ENCODE assay signal across 23 cellular contexts in genomic region chr20:50340586-50340985, GRCh38.
DNase-seq lines count a peak whose midpoint lies in the region; ATAC-seq and TF ChIP-seq lines count a peak whose summit lies in the region.
"Had no signal": no experiment of that assay in that cellular context is flagged by ENCODE, and none has a peak within 500 bp of the region (broad histone marks: within the 10 kb centered on the region; RNA-seq: fewer than 3 reads in every experiment).

No MANE protein-coding gene starts in this region.

- H3K36me3 ChIP-seq in IMR-90 (ENCODE audit: control insufficient read depth, insufficient read depth, low read length), result no peaks in the 10 kb centered on the region
- H3K36me3 ChIP-seq in sigmoid colon, result no peaks in the 10 kb centered on the region
- H3K36me3 ChIP-seq in neural progenitor cell, result no peaks in the 10 kb centered on the region
- no peaks in the 10 kb centered on the region for H3K36me3 ChIP-seq in CD4-positive, alpha-beta memory T cell (ENCODE audit: insufficient read depth, low read length)
- H3K36me3 ChIP-seq: brain microvascular endothelial cell, Peyer's patch, upper lobe of left lung had no signal

- peaks cover 3% of the 10 kb centered on the region for H3F3A ChIP-seq in neural progenitor cell (ENCODE audit: low read depth)

- H3K9me3 ChIP-seq in IMR-90 (ENCODE audit: control insufficient read depth, insufficient read depth, low read length) (no peaks in the 10 kb centered on the region), sigmoid colon (no peaks in the 10 kb centered on the region), neural progenitor cell (ENCODE audit: low read depth) (no peaks in the 10 kb centered on the region)
- H3K9me3 ChIP-seq in CD4-positive, alpha-beta memory T cell (ENCODE audit: control insufficient read depth in 1 of 2, low read length in 2 of 2), result no peaks in the 10 kb centered on the region
- H3K9me3 ChIP-seq: Peyer's patch, upper lobe of left lung had no signal

- H2BK120ac ChIP-seq in IMR-90 (ENCODE audit: low read depth, low read length), result peak overlapping the region; percentile 93; the same call in 1 of the 2 replicates

- WGBS in IMR-90 (ENCODE audit: extremely low coverage in 2 of 2, insufficient read length in 1 of 2), 2 experiments, result 100% methylated on average over 1 of the region's 7 CpGs; no CpG with 5 or more reads in 1 of the 2 experiments
- 92 to 95% methylated on average over 7 of the region's 7 CpGs for WGBS in sigmoid colon, 2 donors

- ATAC-seq in activated CD4-positive, alpha-beta T cell treated with anti-CD3 and anti-CD28 coated beads for 36 hours, result no peak
- no peak for ATAC-seq in IMR-90 (ENCODE audit: low read depth)
- ATAC-seq: esophagus mucosa; stimulated activated naive B cell treated with anti-CD40 and anti-IgM and Interleukin-4, amounts not matched to agents 10 μg/mL and 1 μg/mL and 100 μg/mL, for 72 hours had no signal

- H2AK9ac ChIP-seq in IMR-90 (replicated peaks; ENCODE audit: low read depth, low read length, poor library complexity), result no peak overlapping the region

- H3K9me3 Mint-ChIP-seq in activated CD4-positive, alpha-beta T cell treated with anti-CD3 and anti-CD28 coated beads for 36 hours (ENCODE audit: low read depth), result no peaks in the 10 kb centered on the region
- H3K9me3 Mint-ChIP-seq in activated naive CD8-positive, alpha-beta T cell treated with anti-CD3 and anti-CD28 coated beads for 36 hours, result no peaks in the 10 kb centered on the region
- no peaks in the 10 kb centered on the region for H3K9me3 Mint-ChIP-seq in neural progenitor cell
- no peaks in the 10 kb centered on the region for H3K9me3 Mint-ChIP-seq in CD4-positive, alpha-beta memory T cell
- H3K9me3 Mint-ChIP-seq: stimulated activated naive B cell treated with anti-CD40 and anti-IgM and Interleukin-4, amounts not matched to agents 10 μg/mL and 1 μg/mL and 100 μg/mL, for 72 hours had no signal

- no peaks in the 10 kb centered on the region for H3K27me3 ChIP-seq in IMR-90 (ENCODE audit: control insufficient read depth, insufficient read depth, low read length)
- no peaks in the 10 kb centered on the region for H3K27me3 ChIP-seq in sigmoid colon
- no peaks in the 10 kb centered on the region for H3K27me3 ChIP-seq in neural progenitor cell
- no peaks in the 10 kb centered on the region for H3K27me3 ChIP-seq in CD4-positive, alpha-beta memory T cell (ENCODE audit: insufficient read depth, low read length)
- H3K27me3 ChIP-seq: brain microvascular endothelial cell, dorsolateral prefrontal cortex, Peyer's patch, upper lobe of left lung had no signal

- H2AFZ ChIP-seq in IMR-90 (replicated peaks; ENCODE audit: low read length, poor library complexity) (no peak overlapping the region), neural progenitor cell (replicated peaks) (no peak overlapping the region)

- no peak for TF ChIP-seq RAD21 in IMR-90 (IDR thresholded peaks at IDR 0.05; ENCODE audit: low read length)

- H3K4ac ChIP-seq in IMR-90 (ENCODE audit: low read depth, low read length), result peak overlapping the region; percentile 11; the same call in 1 of the 2 replicates

- H3K27ac Mint-ChIP-seq in activated CD4-positive, alpha-beta T cell treated with anti-CD3 and anti-CD28 coated beads for 36 hours, result peak overlapping the region; percentile 97
- peak overlapping the region; percentile 97 for H3K27ac Mint-ChIP-seq in activated naive CD8-positive, alpha-beta T cell treated with anti-CD3 and anti-CD28 coated beads for 36 hours
- no peak overlapping the region for H3K27ac Mint-ChIP-seq in neural progenitor cell
- H3K27ac Mint-ChIP-seq in CD4-positive, alpha-beta memory T cell, result peak overlapping the region in 3 of 7 donors; percentile 13 to 82 (median 39)
- H3K27ac Mint-ChIP-seq: stimulated activated naive B cell treated with anti-CD40 and anti-IgM and Interleukin-4, amounts not matched to agents 10 μg/mL and 1 μg/mL and 100 μg/mL, for 72 hours had no signal

- H3K79me2 ChIP-seq in neural progenitor cell (ENCODE audit: low read depth), result no peaks in the 10 kb centered on the region

- no peak overlapping the region for H3K14ac ChIP-seq in IMR-90 (replicated peaks; ENCODE audit: low read depth, low read length)

- no peak overlapping the region for H3K23ac ChIP-seq in IMR-90 (ENCODE audit: low read depth, low read length)

- peaks cover 0 to 3% of the 10 kb centered on the region in 2 experiments; a peak in 2 of 4 replicates for H3K79me1 ChIP-seq in IMR-90 (ENCODE audit: low read depth in 1 of 2, low read length in 2 of 2)

- H4K8ac ChIP-seq in IMR-90 (ENCODE audit: low read depth in 2 of 2, low read length in 2 of 2), result no peak overlapping the region

- H3K4me1 ChIP-seq in IMR-90 (ENCODE audit: control insufficient read depth, insufficient read depth, low read length), result peaks cover 15% of the 10 kb centered on the region
- H3K4me1 ChIP-seq in sigmoid colon, result peaks cover 0 to 11% (median 2%) of the 10 kb centered on the region in 4 donors
- H3K4me1 ChIP-seq in neural progenitor cell, result peaks cover 9% of the 10 kb centered on the region
- peaks cover 32% of the 10 kb centered on the region for H3K4me1 ChIP-seq in CD4-positive, alpha-beta memory T cell (ENCODE audit: insufficient read depth, low read length)

- no peak overlapping the region for H2BK5ac ChIP-seq in IMR-90 (ENCODE audit: low read depth, low read length, poor library complexity, severe bottlenecking)

- CTCF ChIA-PET in activated CD4-positive, alpha-beta T cell treated with anti-CD3 and anti-CD28 coated beads for 36 hours (lab: Charles Lee), result interaction anchor here (0.7 kb wide), 1 partner anchor 50 kb away, joined by 3 read pairs; no protein-coding TSS in a partner anchor
- CTCF ChIA-PET in IMR-90 (lab: Yijun Ruan, JAX), result no interaction called here
- CTCF ChIA-PET in CD4-positive, alpha-beta memory T cell (lab: Charles Lee; ENCODE audit: partially characterized antibody), result no interaction called here

- peak overlapping the region; percentile 64; the same call in 1 of the 2 replicates for H2BK20ac ChIP-seq in IMR-90 (ENCODE audit: low read depth, low read length)

- H3K18ac ChIP-seq in IMR-90 (ENCODE audit: low read depth, low read length), result no peak overlapping the region

- H3K36me3 Mint-ChIP-seq in activated CD4-positive, alpha-beta T cell treated with anti-CD3 and anti-CD28 coated beads for 36 hours (ENCODE audit: low read depth), result no peaks in the 10 kb centered on the region
- no peaks in the 10 kb centered on the region for H3K36me3 Mint-ChIP-seq in activated naive CD8-positive, alpha-beta T cell treated with anti-CD3 and anti-CD28 coated beads for 36 hours
- H3K36me3 Mint-ChIP-seq in neural progenitor cell, result no peaks in the 10 kb centered on the region
- H3K36me3 Mint-ChIP-seq in CD4-positive, alpha-beta memory T cell, result no peaks in the 10 kb centered on the region
- H3K36me3 Mint-ChIP-seq: stimulated activated naive B cell treated with anti-CD40 and anti-IgM and Interleukin-4, amounts not matched to agents 10 μg/mL and 1 μg/mL and 100 μg/mL, for 72 hours had no signal

- in situ Hi-C loops in IMR-90 (cut with MboI; ENCODE audit: low sequenced_read_pairs), result no loop called here

- H2AK5ac ChIP-seq in IMR-90 (ENCODE audit: low read depth, low read length), result peak overlapping the region; percentile 96; the same call in 1 of the 2 replicates

- H3K27ac ChIP-seq in IMR-90 (ENCODE audit: insufficient read depth, low read length) (no peak overlapping the region), sigmoid colon (no peak overlapping the region), neural progenitor cell (no peak overlapping the region)
- H3K27ac ChIP-seq in CD4-positive, alpha-beta memory T cell (ENCODE audit: low read depth, low read length), result no peak overlapping the region
- H3K27ac ChIP-seq: brain microvascular endothelial cell, C4-2B, KMS-11, SK-N-MC had no signal

- no peak overlapping the region for H3K4me2 ChIP-seq in IMR-90 (ENCODE audit: low read depth, low read length)
- no peak overlapping the region for H3K4me2 ChIP-seq in neural progenitor cell

- H4K5ac ChIP-seq in IMR-90 (ENCODE audit: low read depth, low read length), result 0 out of 2 replicates have a peak overlapping the region, but pooled peaks have one; percentile 27

- H3K4me3 ChIP-seq in IMR-90 (ENCODE audit: insufficient read depth, low read depth, low read length) (no peak overlapping the region), sigmoid colon (no peak overlapping the region), neural progenitor cell (no peak overlapping the region)
- no peak overlapping the region for H3K4me3 ChIP-seq in CD4-positive, alpha-beta memory T cell (ENCODE audit: low read length in 2 of 2)
- H3K4me3 ChIP-seq: dorsolateral prefrontal cortex, Peyer's patch, SK-N-MC, upper lobe of left lung had no signal

- H3K27me3 Mint-ChIP-seq in activated CD4-positive, alpha-beta T cell treated with anti-CD3 and anti-CD28 coated beads for 36 hours, result no peaks in the 10 kb centered on the region
- no peaks in the 10 kb centered on the region for H3K27me3 Mint-ChIP-seq in activated naive CD8-positive, alpha-beta T cell treated with anti-CD3 and anti-CD28 coated beads for 36 hours
- peaks cover 3% of the 10 kb centered on the region for H3K27me3 Mint-ChIP-seq in neural progenitor cell (ENCODE audit: insufficient read depth, low read depth)
- H3K27me3 Mint-ChIP-seq in CD4-positive, alpha-beta memory T cell, result no peaks in the 10 kb centered on the region
- H3K27me3 Mint-ChIP-seq: progenitor cell of endocrine pancreas had no signal

- DNase-seq in activated CD4-positive, alpha-beta T cell treated with anti-CD3 and anti-CD28 coated beads for 36 hours, result no peak
- DNase-seq in activated CD4-positive, alpha-beta T cell treated with anti-CD3 and anti-CD28 coated beads, Interleukin-2, amount 50 U/mL, for 4 hours, result no peak
- DNase-seq in IMR-90 (no peak), sigmoid colon (peak; percentile 53), neural progenitor cell (ENCODE audit: low spot score) (no peak), NK-92 (lab: John Stamatoyannopoulos, UW; ENCODE audit: unreplicated experiment) (no peak)
- no peak for DNase-seq in activated naive CD8-positive, alpha-beta T cell treated with anti-CD3 and anti-CD28 coated beads for 36 hours
- DNase-seq in CD4-positive, alpha-beta memory T cell, result no peak
- DNase-seq: activated CD8-positive, alpha-beta memory T cell treated with anti-CD3 and anti-CD28 coated beads for 24 hours; activated gamma-delta T cell treated with Interleukin-2 at 50 U/mL for 16 hours; brain microvascular endothelial cell; glutamatergic neuron; NCI-H1436 treated with DMSO at 0.1 percent for 48 hours; NCI-H82; Peyer's patch; stimulated activated naive B cell treated with anti-CD40 and anti-IgM and Interleukin-4, amounts not matched to agents 10 μg/mL and 1 μg/mL and 100 μg/mL, for 72 hours had no signal

- intact Hi-C loops in activated CD4-positive, alpha-beta T cell treated with anti-CD3 and anti-CD28 coated beads for 36 hours (cut with DNase I, micrococcal nuclease), result no loop called here
- intact Hi-C loops in IMR-90 (cut with micrococcal nuclease), result no loop called here
- intact Hi-C loops in sigmoid colon (cut with DNase I), result no loop called here
- intact Hi-C loops in CD4-positive, alpha-beta memory T cell (cut with micrococcal nuclease), result no loop called here

- no peak overlapping the region for H4K91ac ChIP-seq in IMR-90 (ENCODE audit: insufficient read depth, low read depth, low read length)

- no TSS peak for BruUV-seq in IMR-90 (replicated peaks; lab: Mats Ljungman, UMichigan)

- peak overlapping the region; percentile 55 for H3K4me3 Mint-ChIP-seq in activated CD4-positive, alpha-beta T cell treated with anti-CD3 and anti-CD28 coated beads for 36 hours
- H3K4me3 Mint-ChIP-seq in activated naive CD8-positive, alpha-beta T cell treated with anti-CD3 and anti-CD28 coated beads for 36 hours, result no peak overlapping the region
- no peak overlapping the region for H3K4me3 Mint-ChIP-seq in neural progenitor cell
- H3K4me3 Mint-ChIP-seq in CD4-positive, alpha-beta memory T cell, result peak overlapping the region in 2 of 8 donors; percentile 69

- peaks cover 15% of the 10 kb centered on the region for H3K9me1 ChIP-seq in IMR-90 (ENCODE audit: insufficient read depth, low read length)

- POLR2A ChIA-PET in activated CD4-positive, alpha-beta T cell treated with anti-CD3 and anti-CD28 coated beads for 36 hours (lab: Charles Lee), result interaction anchor here (1.6 kb wide), 1 partner anchor 9 kb away, joined by 14 read pairs; no protein-coding TSS in a partner anchor
- POLR2A ChIA-PET in IMR-90 (lab: Charles Lee; ENCODE audit: unreplicated experiment), result no interaction called here
- POLR2A ChIA-PET in CD4-positive, alpha-beta memory T cell (lab: Charles Lee; ENCODE audit: partially characterized antibody), result no interaction called here

- H2BK15ac ChIP-seq in IMR-90 (ENCODE audit: low read depth, low read length), result no peak overlapping the region; the same call in 2 of the 3 replicates

- peaks cover 59% of the 10 kb centered on the region for H3K4me1 Mint-ChIP-seq in activated CD4-positive, alpha-beta T cell treated with anti-CD3 and anti-CD28 coated beads for 36 hours
- H3K4me1 Mint-ChIP-seq in activated naive CD8-positive, alpha-beta T cell treated with anti-CD3 and anti-CD28 coated beads for 36 hours, result peaks cover 34% of the 10 kb centered on the region
- H3K4me1 Mint-ChIP-seq in neural progenitor cell, result peaks cover 11% of the 10 kb centered on the region
- peaks cover 20 to 40% (median 24%) of the 10 kb centered on the region in 4 donors for H3K4me1 Mint-ChIP-seq in CD4-positive, alpha-beta memory T cell

- no peak for TF ChIP-seq EP300 in sigmoid colon (IDR thresholded peaks at IDR 0.05)

- H4K20me1 ChIP-seq in IMR-90 (ENCODE audit: insufficient read depth, low read length) (no peaks in the 10 kb centered on the region), neural progenitor cell (ENCODE audit: low read depth) (no peaks in the 10 kb centered on the region)

- no peak overlapping the region for H3K56ac ChIP-seq in IMR-90 (ENCODE audit: extremely low read depth, insufficient read depth, low read length)

- dilution Hi-C loops in IMR-90 (cut with HindIII; ENCODE audit: low sequenced_read_pairs, unreplicated experiment), result no loop called here

- TF ChIP-seq POLR2A in IMR-90 (IDR thresholded peaks at IDR 0.05; ENCODE audit: low read depth, low read length), result no peak
- no peak for TF ChIP-seq POLR2A in sigmoid colon (IDR thresholded peaks at IDR 0.05)

- TF ChIP-seq CTCF in IMR-90 (conservative IDR thresholded peaks at IDR 0.05; ENCODE audit: low read depth, low read length), result no peak
- no peak for TF ChIP-seq CTCF in sigmoid colon (IDR thresholded peaks at IDR 0.05)
- TF ChIP-seq CTCF in neural progenitor cell (IDR thresholded peaks at IDR 0.05), result no peak

- H3K9ac ChIP-seq in IMR-90 (ENCODE audit: low read depth, low read length) (no peak overlapping the region), neural progenitor cell (no peak overlapping the region)
- H3K9ac ChIP-seq: KMS-11 had no signal
